Comparison of ENCODE assay signal across 18 cellular contexts in genomic region chr12:47729233-47729632, GRCh38. TPM values are rescaled to one million over a fixed set of nuclear protein-coding genes. Genes with fewer than 3 reads are reported as not detected.
DNase-seq lines count a peak whose midpoint lies in the region; ATAC-seq and TF ChIP-seq lines count a peak whose summit lies in the region.
"Had no signal": no experiment of that assay in that cellular context is flagged by ENCODE, and none has a peak within 500 bp of the region (broad histone marks: within the 10 kb centered on the region; RNA-seq: fewer than 3 reads in every experiment).

No MANE protein-coding gene starts in this region.

- H3K4me1 Mint-ChIP-seq in memory B cell, result peaks cover 12% of the 10 kb centered on the region
- peaks cover 6% of the 10 kb centered on the region for H3K4me1 Mint-ChIP-seq in WTC11

- peak; percentile 54 for DNase-seq in AG10803 (ENCODE audit: low read depth)
- peak; percentile 52 for DNase-seq in M059J (ENCODE audit: low read depth)
- peak; percentile 32 for DNase-seq in fibroblast of gingiva (ENCODE audit: low read depth)
- DNase-seq in memory B cell (ENCODE audit: low spot score in 2 of 2), result no peak
- no peak for DNase-seq in hepatic stellate cell (ENCODE audit: low spot score)
- no peak for DNase-seq in activated CD4-positive, alpha-beta T cell treated with anti-CD3 and anti-CD28 coated beads, Interleukin-2, amount 50 U/mL, for 4 hours
- DNase-seq in WTC11 (ENCODE audit: low spot score), result no peak
- DNase-seq: activated effector memory CD4-positive, alpha-beta T cell treated with anti-CD3 and anti-CD28 coated beads, Interleukin-2, amount 50 U/mL, for 16 hours; lower lobe of right lung; NCI-H1417 treated with DMSO at 0.1 percent for 48 hours; nephron progenitor cell; retina; thyroid gland had no signal

- no peak overlapping the region for H3K4me3 ChIP-seq in AG10803 (ENCODE audit: low read length)
- H3K4me3 ChIP-seq: esophagus muscularis mucosa, lower lobe of right lung, thyroid gland had no signal

- TF ChIP-seq CTCF in AG10803 (conservative IDR thresholded peaks at IDR 0.05; ENCODE audit: low read length) (no peak), WTC11 (IDR thresholded peaks at IDR 0.05) (no peak)

- no peaks in the 10 kb centered on the region for H3K27me3 Mint-ChIP-seq in memory B cell
- H3K27me3 Mint-ChIP-seq in WTC11 (ENCODE audit: low read depth), result peaks cover 8% of the 10 kb centered on the region

- no peak overlapping the region for H3K4me3 Mint-ChIP-seq in memory B cell
- H3K4me3 Mint-ChIP-seq in WTC11, result no peak overlapping the region
- H3K4me3 Mint-ChIP-seq: dendritic cell treated with granulocyte-macrophage colony-stimulating factor and Interleukin-4, amounts not matched to agents 40 ng/mL and 50 ng/mL, for 4 days; nephron progenitor cell had no signal

- H3K27ac Mint-ChIP-seq in memory B cell, result peak overlapping the region; percentile 49
- H3K27ac Mint-ChIP-seq in WTC11, result no peak overlapping the region
- H3K27ac Mint-ChIP-seq: dendritic cell treated with granulocyte-macrophage colony-stimulating factor and Interleukin-4, amounts not matched to agents 40 ng/mL and 50 ng/mL, for 4 days had no signal

- ATAC-seq in memory B cell (ENCODE audit: low read depth), result no peak
- ATAC-seq in WTC11, result no peak
- ATAC-seq in GM21381 (IDR thresholded peaks at IDR 0.05; ENCODE audit: unreplicated experiment), result no peak

- CTCF ChIA-PET in WTC11 (lab: Charles Lee), result interaction anchor here (1.3 kb wide), 1 partner anchor 12 kb away, joined by 4 read pairs; no protein-coding TSS in a partner anchor

- no peaks in the 10 kb centered on the region for H3K36me3 Mint-ChIP-seq in memory B cell
- H3K36me3 Mint-ChIP-seq in WTC11, result no peaks in the 10 kb centered on the region

- H3K9me3 Mint-ChIP-seq in memory B cell (no peaks in the 10 kb centered on the region), WTC11 (no peaks in the 10 kb centered on the region)
- H3K9me3 Mint-ChIP-seq: dendritic cell treated with granulocyte-macrophage colony-stimulating factor and Interleukin-4, amounts not matched to agents 40 ng/mL and 50 ng/mL, for 4 days; nephron progenitor cell had no signal

- POLR2A ChIA-PET in WTC11 (lab: Charles Lee), result no interaction called here

TF ChIP-seq in WTC11, 78 proteins besides CTCF, POLR2A, EP300 and RAD21:
- TF ChIP-seq HMGXB4 (CRISPR knock-in tag; IDR thresholded peaks at IDR 0.05) (no peak), FOXJ3 (CRISPR knock-in tag; IDR thresholded peaks at IDR 0.05; ENCODE audit: borderline replicate concordance) (no peak), TEAD1 (CRISPR knock-in tag; IDR thresholded peaks at IDR 0.05) (no peak), ZMAT4 (CRISPR knock-in tag; IDR thresholded peaks at IDR 0.05) (no peak), GTF2I (CRISPR knock-in tag; conservative IDR thresholded peaks at IDR 0.05) (no peak), ZNF512 (CRISPR knock-in tag; IDR thresholded peaks at IDR 0.05; ENCODE audit: borderline replicate concordance) (no peak), ZNF317 (CRISPR knock-in tag; IDR thresholded peaks at IDR 0.05; ENCODE audit: borderline replicate concordance, low read depth) (no peak), ATF1 (CRISPR knock-in tag; IDR thresholded peaks at IDR 0.05) (no peak)
TF ChIP-seq in WTC11: peak in this region for 0.

RNA-seq across cellular contexts. Expression of gene ENDOU, which starts 3.9 kb away (rescaled TPM):
- not detected in 2 replicates for total RNA-seq in M059J (2014; rRNA removed; shearing (Covaris generic))
- not detected in 3 replicates for total RNA-seq in WTC11 (2021)
- total RNA-seq: astrocyte, H1, lower lobe of right lung had no signal

RNA-seq across cellular contexts. Expression of gene RPAP3, which starts 23.4 kb away (rescaled TPM):
- total RNA-seq in M059J (2014; rRNA removed; shearing (Covaris generic)), result 26.0 and 40.3 TPM in 2 replicates
- 34.4 to 44.3 TPM (median 40.6 TPM) in 3 replicates for total RNA-seq in WTC11 (2021)

RNA-seq across cellular contexts. Expression of gene RAPGEF3, which starts 29.4 kb away (rescaled TPM):
- 1.2 and 2.6 TPM in 2 replicates for total RNA-seq in M059J (2014; rRNA removed; shearing (Covaris generic))
- 9.0 to 13.3 TPM (median 9.7 TPM) in 3 replicates for total RNA-seq in WTC11 (2021)

RNA-seq across cellular contexts. Expression of gene SLC48A1, which starts 43.8 kb away (rescaled TPM):
- total RNA-seq in M059J (2014; rRNA removed; shearing (Covaris generic)), result 12.8 and 12.9 TPM in 2 replicates
- 13.5 to 16.8 TPM (median 13.8 TPM) in 3 replicates for total RNA-seq in WTC11 (2021)

Comparison
In these comparisons a context has a peak if more than half of its experiments do, and no peak if none do; other contexts are left out.
1. DNase-seq: peak in AG10803 (single experiment), M059J (single experiment) and fibroblast of gingiva (single experiment); none in memory B cell (0 of 2), hepatic stellate cell (single experiment), activated CD4-positive, alpha-beta T cell treated with anti-CD3 and anti-CD28 coated beads, Interleukin-2, amount 50 U/mL, for 4 hours (0 of 2) and WTC11 (single experiment).